In genomic region chr5:1892211-1892610, GRCh38 we compare ENCODE assay signal across 28 cellular contexts. TPM values are rescaled to one million over a fixed set of nuclear protein-coding genes. Genes with fewer than 3 reads are reported as not detected.
"Had no signal": no experiment of that assay in that cellular context is flagged by ENCODE, and none has a peak within 500 bp of the region (broad histone marks: within the 10 kb centered on the region; RNA-seq: fewer than 3 reads in every experiment).

No MANE protein-coding gene starts in this region.

- H3K36me3 Mint-ChIP-seq: immature natural killer cell; naive thymus-derived CD4-positive, alpha-beta T cell; stimulated activated memory B cell treated with anti-CD40 and anti-IgM and Interleukin-4, amounts not matched to agents 10 μg/mL and 1 μg/mL and 100 μg/mL, for 72 hours had no signal

- H3K4me1 ChIP-seq: pancreas, right lobe of liver, upper lobe of right lung, vagina had no signal

- DNase-seq: cortex of kidney; effector CD8-positive, alpha-beta T cell; glutamatergic neuron; immature natural killer cell; left cardiac atrium; mammary epithelial cell; naive thymus-derived CD4-positive, alpha-beta T cell; nucleus accumbens; stimulated activated CD4-positive, alpha-beta T cell treated with anti-CD3 and anti-CD28 coated beads, Interleukin-15, amount 100 ng/mL, for 24 hours; stimulated activated CD4-positive, alpha-beta T cell treated with anti-CD3 and anti-CD28 coated beads, Interleukin-1b, Interleukin-23, amount 100 ng/mL, for 48 hours; stimulated activated CD4-positive, alpha-beta T cell treated with anti-CD3 and anti-CD28 coated beads, Interleukin-4, amount 100 ng/mL, for 24 hours; upper lobe of right lung had no signal

- H3K4me3 Mint-ChIP-seq: immature natural killer cell; naive thymus-derived CD4-positive, alpha-beta T cell; neural crest cell; stimulated activated memory B cell treated with anti-CD40 and anti-IgM and Interleukin-4, amounts not matched to agents 10 μg/mL and 1 μg/mL and 100 μg/mL, for 72 hours; stimulated activated naive CD8-positive, alpha-beta T cell treated with anti-CD3 and anti-CD28 coated beads, Interleukin-15, Interleukin-2, amounts not matched to agents 100 ng/mL and 50 ng/mL, for 24 hours had no signal

- ATAC-seq: esophagus mucosa; gastroesophageal sphincter; left cardiac atrium; naive thymus-derived CD4-positive, alpha-beta T cell; pancreas; right lobe of liver; stimulated activated memory B cell treated with anti-CD40 and anti-IgM and Interleukin-4, amounts not matched to agents 10 μg/mL and 1 μg/mL and 100 μg/mL, for 72 hours; upper lobe of right lung had no signal

- H3K9me3 Mint-ChIP-seq: neural crest cell; stimulated activated memory B cell treated with anti-CD40 and anti-IgM and Interleukin-4, amounts not matched to agents 10 μg/mL and 1 μg/mL and 100 μg/mL, for 72 hours; stimulated activated naive CD8-positive, alpha-beta T cell treated with anti-CD3 and anti-CD28 coated beads, Interleukin-15, Interleukin-2, amounts not matched to agents 100 ng/mL and 50 ng/mL, for 24 hours had no signal

- H3K27me3 ChIP-seq: right lobe of liver, vagina had no signal

- H3K36me3 ChIP-seq: gastroesophageal sphincter, pancreas, right lobe of liver, tibial nerve, upper lobe of right lung, vagina had no signal

- H3K9me3 ChIP-seq: gastroesophageal sphincter, pancreas, right lobe of liver, tibial nerve, upper lobe of right lung, vagina had no signal

- H3K4me3 ChIP-seq: dorsolateral prefrontal cortex, gastroesophageal sphincter, pancreas, right lobe of liver, tibial nerve, upper lobe of right lung, vagina had no signal

- H3K27ac ChIP-seq: dorsolateral prefrontal cortex, gastroesophageal sphincter, pancreas, right lobe of liver, tibial nerve, upper lobe of right lung, vagina had no signal

- H3K4me1 Mint-ChIP-seq: immature natural killer cell; stimulated activated memory B cell treated with anti-CD40 and anti-IgM and Interleukin-4, amounts not matched to agents 10 μg/mL and 1 μg/mL and 100 μg/mL, for 72 hours had no signal

- H3K27ac Mint-ChIP-seq: immature natural killer cell; naive thymus-derived CD4-positive, alpha-beta T cell; progenitor cell of endocrine pancreas; stimulated activated memory B cell treated with anti-CD40 and anti-IgM and Interleukin-4, amounts not matched to agents 10 μg/mL and 1 μg/mL and 100 μg/mL, for 72 hours had no signal

RNA-seq across cellular contexts. Expression of gene IRX4, which starts 9.5 kb away (rescaled TPM):
- total RNA-seq: dorsolateral prefrontal cortex; fibroblast of lung; liver; mesenteric fat pad; mononuclear cell; naive thymus-derived CD4-positive, alpha-beta T cell; pancreas; right lobe of liver; temporal lobe; tibial nerve; upper lobe of right lung had no signal
